Comparison of ENCODE assay signal across 1 cellular context in the genomic region with DNA sequence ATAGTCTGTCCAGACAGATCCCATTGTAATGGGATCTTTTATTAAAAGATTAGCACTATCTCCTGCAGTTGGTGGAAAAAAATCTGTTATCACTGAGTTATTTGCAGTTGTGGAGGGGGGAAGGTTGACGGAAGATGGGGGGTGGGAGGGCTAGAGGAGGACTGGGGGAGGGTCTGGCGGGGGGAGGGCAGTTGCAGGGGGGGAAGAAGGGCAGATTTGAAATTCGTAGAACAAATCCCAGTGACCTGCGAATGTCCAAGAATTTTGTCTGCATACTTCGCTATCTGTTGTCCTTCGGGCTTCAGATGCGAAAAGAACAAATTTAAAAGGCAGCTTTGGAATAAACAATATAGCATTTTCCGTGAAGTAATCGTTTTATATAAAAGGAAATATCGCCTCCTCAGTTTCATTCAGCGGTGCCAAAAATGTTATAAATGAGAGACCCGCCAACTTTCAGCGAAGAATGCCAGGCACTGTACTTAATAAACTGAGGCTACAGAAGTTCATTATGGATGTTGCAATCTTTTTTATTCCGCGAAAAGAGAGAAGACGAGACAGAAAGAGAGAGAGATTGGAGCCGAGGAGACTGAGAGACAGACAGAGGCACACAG.
TF ChIP-seq lines count a peak whose summit lies in the region.

No MANE protein-coding gene starts in this region.

TF ChIP-seq in GM23338, 12 proteins besides CTCF, POLR2A, EP300 and RAD21 (continued from another document):
- TF ChIP-seq, protein P1, sequence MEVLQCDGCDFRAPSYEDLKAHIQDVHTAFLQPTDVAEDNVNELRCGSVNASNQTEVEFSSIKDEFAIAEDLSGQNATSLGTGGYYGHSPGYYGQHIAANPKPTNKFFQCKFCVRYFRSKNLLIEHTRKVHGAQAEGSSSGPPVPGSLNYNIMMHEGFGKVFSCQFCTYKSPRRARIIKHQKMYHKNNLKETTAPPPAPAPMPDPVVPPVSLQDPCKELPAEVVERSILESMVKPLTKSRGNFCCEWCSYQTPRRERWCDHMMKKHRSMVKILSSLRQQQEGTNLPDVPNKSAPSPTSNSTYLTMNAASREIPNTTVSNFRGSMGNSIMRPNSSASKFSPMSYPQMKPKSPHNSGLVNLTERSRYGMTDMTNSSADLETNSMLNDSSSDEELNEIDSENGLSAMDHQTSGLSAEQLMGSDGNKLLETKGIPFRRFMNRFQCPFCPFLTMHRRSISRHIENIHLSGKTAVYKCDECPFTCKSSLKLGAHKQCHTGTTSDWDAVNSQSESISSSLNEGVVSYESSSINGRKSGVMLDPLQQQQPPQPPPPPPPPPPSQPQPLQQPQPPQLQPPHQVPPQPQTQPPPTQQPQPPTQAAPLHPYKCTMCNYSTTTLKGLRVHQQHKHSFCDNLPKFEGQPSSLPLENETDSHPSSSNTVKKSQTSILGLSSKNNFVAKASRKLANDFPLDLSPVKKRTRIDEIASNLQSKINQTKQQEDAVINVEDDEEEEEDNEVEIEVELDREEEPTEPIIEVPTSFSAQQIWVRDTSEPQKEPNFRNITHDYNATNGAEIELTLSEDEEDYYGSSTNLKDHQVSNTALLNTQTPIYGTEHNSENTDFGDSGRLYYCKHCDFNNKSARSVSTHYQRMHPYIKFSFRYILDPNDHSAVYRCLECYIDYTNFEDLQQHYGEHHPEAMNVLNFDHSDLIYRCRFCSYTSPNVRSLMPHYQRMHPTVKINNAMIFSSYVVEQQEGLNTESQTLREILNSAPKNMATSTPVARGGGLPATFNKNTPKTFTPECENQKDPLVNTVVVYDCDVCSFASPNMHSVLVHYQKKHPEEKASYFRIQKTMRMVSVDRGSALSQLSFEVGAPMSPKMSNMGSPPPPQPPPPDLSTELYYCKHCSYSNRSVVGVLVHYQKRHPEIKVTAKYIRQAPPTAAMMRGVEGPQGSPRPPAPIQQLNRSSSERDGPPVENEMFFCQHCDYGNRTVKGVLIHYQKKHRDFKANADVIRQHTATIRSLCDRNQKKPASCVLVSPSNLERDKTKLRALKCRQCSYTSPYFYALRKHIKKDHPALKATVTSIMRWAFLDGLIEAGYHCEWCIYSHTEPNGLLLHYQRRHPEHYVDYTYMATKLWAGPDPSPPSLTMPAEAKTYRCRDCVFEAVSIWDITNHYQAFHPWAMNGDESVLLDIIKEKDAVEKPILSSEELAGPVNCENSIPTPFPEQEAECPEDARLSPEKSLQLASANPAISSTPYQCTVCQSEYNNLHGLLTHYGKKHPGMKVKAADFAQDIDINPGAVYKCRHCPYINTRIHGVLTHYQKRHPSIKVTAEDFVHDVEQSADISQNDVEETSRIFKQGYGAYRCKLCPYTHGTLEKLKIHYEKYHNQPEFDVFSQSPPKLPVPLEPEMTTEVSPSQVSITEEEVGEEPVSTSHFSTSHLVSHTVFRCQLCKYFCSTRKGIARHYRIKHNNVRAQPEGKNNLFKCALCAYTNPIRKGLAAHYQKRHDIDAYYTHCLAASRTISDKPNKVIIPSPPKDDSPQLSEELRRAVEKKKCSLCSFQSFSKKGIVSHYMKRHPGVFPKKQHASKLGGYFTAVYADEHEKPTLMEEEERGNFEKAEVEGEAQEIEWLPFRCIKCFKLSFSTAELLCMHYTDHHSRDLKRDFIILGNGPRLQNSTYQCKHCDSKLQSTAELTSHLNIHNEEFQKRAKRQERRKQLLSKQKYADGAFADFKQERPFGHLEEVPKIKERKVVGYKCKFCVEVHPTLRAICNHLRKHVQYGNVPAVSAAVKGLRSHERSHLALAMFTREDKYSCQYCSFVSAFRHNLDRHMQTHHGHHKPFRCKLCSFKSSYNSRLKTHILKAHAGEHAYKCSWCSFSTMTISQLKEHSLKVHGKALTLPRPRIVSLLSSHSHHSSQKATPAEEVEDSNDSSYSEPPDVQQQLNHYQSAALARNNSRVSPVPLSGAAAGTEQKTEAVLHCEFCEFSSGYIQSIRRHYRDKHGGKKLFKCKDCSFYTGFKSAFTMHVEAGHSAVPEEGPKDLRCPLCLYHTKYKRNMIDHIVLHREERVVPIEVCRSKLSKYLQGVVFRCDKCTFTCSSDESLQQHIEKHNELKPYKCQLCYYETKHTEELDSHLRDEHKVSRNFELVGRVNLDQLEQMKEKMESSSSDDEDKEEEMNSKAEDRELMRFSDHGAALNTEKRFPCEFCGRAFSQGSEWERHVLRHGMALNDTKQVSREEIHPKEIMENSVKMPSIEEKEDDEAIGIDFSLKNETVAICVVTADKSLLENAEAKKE (CRISPR knock-in tag; IDR thresholded peaks at IDR 0.05): no peak
- TF ChIP-seq ZNF331 (CRISPR knock-in tag; IDR thresholded peaks at IDR 0.05; ENCODE audit: low read depth) (no peak), STAT1 (IDR thresholded peaks at IDR 0.05; ENCODE audit: unreplicated experiment) (no peak)
